1 cellular context compared by ENCODE assay signal in genomic region chr19:3721131-3721899, GRCh38.
TF ChIP-seq lines count a peak whose summit lies in the region.

No MANE protein-coding gene starts in this region.

TF ChIP-seq in HepG2, 621 proteins besides CTCF, POLR2A, EP300 and RAD21 (continued from another document and continues in another):
- peak; percentile 44 for TF ChIP-seq ZNF770 (CRISPR knock-in tag; IDR thresholded peaks at IDR 0.05)
- no peak for TF ChIP-seq ZSCAN5A (CRISPR knock-in tag; IDR thresholded peaks at IDR 0.05; ENCODE audit: borderline replicate concordance)
- TF ChIP-seq GPBP1L1 (CRISPR knock-in tag; IDR thresholded peaks at IDR 0.05): no peak
- TF ChIP-seq ZNF282 (IDR thresholded peaks at IDR 0.05; ENCODE audit: partially characterized antibody): no peak
- peak; percentile 36; the same call in 1 of the 2 replicates for TF ChIP-seq ZBTB7B (CRISPR knock-in tag; IDR thresholded peaks at IDR 0.05)
- no peak for TF ChIP-seq JUNB (CRISPR knock-in tag; IDR thresholded peaks at IDR 0.05; ENCODE audit: borderline replicate concordance)
- TF ChIP-seq MYPOP (CRISPR knock-in tag; IDR thresholded peaks at IDR 0.05): no peak
- peak; percentile 27 for TF ChIP-seq TBL1XR1 (IDR thresholded peaks at IDR 0.05; ENCODE audit: borderline replicate concordance, low read length, partially characterized antibody)
- peak; percentile 74; the same call in 1 of the 2 replicates for TF ChIP-seq HOXA3 (CRISPR knock-in tag; IDR thresholded peaks at IDR 0.05)
- TF ChIP-seq ZNF251 (CRISPR knock-in tag; IDR thresholded peaks at IDR 0.05): no peak
- peak; percentile 76 for TF ChIP-seq CBX1 (IDR thresholded peaks at IDR 0.05; ENCODE audit: low read depth)
- peak; percentile 100 for TF ChIP-seq XRCC5 (optimal IDR thresholded peaks at IDR 0.05; ENCODE audit: low read length)
- TF ChIP-seq ZBTB3 (CRISPR knock-in tag; IDR thresholded peaks at IDR 0.05; ENCODE audit: borderline replicate concordance, low read depth): no peak
- TF ChIP-seq TFDP1 (CRISPR knock-in tag; IDR thresholded peaks at IDR 0.05; ENCODE audit: borderline replicate concordance): no peak; the same call in 1 of the 2 replicates
- no peak for TF ChIP-seq KDM6A (CRISPR knock-in tag; IDR thresholded peaks at IDR 0.05; ENCODE audit: low read depth)
- peak; percentile 86 for TF ChIP-seq ZNF788 (CRISPR knock-in tag; IDR thresholded peaks at IDR 0.05; ENCODE audit: borderline replicate concordance)
- no peak for TF ChIP-seq PLSCR1 (CRISPR knock-in tag; IDR thresholded peaks at IDR 0.05; ENCODE audit: borderline replicate concordance)
- TF ChIP-seq ZNF468 (CRISPR knock-in tag; IDR thresholded peaks at IDR 0.05): no peak
- TF ChIP-seq NFKBIZ (CRISPR knock-in tag; IDR thresholded peaks at IDR 0.05): no peak
- no peak for TF ChIP-seq ZNF800 (CRISPR knock-in tag; IDR thresholded peaks at IDR 0.05)
- no peak for TF ChIP-seq RARG (CRISPR knock-in tag; IDR thresholded peaks at IDR 0.05; ENCODE audit: low read depth)
- no peak for TF ChIP-seq GRHL1 (CRISPR knock-in tag; conservative IDR thresholded peaks at IDR 0.05)
- TF ChIP-seq MBNL3 (CRISPR knock-in tag; conservative IDR thresholded peaks at IDR 0.05): no peak
- TF ChIP-seq ZNF512 (CRISPR knock-in tag; IDR thresholded peaks at IDR 0.05): no peak
- TF ChIP-seq ZNF234 (CRISPR knock-in tag; conservative IDR thresholded peaks at IDR 0.05): no peak
- TF ChIP-seq RORA (CRISPR knock-in tag; IDR thresholded peaks at IDR 0.05): no peak
- 0 out of 2 replicates have a peak, but pooled peaks have one; percentile 51 for TF ChIP-seq KDM4B (CRISPR knock-in tag; IDR thresholded peaks at IDR 0.05)
- TF ChIP-seq SIX4 (CRISPR knock-in tag; IDR thresholded peaks at IDR 0.05): no peak
- TF ChIP-seq CERS6 (CRISPR knock-in tag; IDR thresholded peaks at IDR 0.05): no peak
- no peak for TF ChIP-seq ZNF780A (CRISPR knock-in tag; IDR thresholded peaks at IDR 0.05)
- TF ChIP-seq ZNF382 (CRISPR knock-in tag; IDR thresholded peaks at IDR 0.05; ENCODE audit: borderline replicate concordance): no peak
- no peak for TF ChIP-seq ZBTB37 (CRISPR knock-in tag; IDR thresholded peaks at IDR 0.05)
- 0 out of 2 replicates have a peak, but pooled peaks have one; percentile 34 for TF ChIP-seq NFAT5 (CRISPR knock-in tag; IDR thresholded peaks at IDR 0.05)
- TF ChIP-seq ZNF558 (CRISPR knock-in tag; IDR thresholded peaks at IDR 0.05; ENCODE audit: borderline replicate concordance): no peak
